Comparison of ENCODE assay signal across 1 cellular context in the genomic region with DNA sequence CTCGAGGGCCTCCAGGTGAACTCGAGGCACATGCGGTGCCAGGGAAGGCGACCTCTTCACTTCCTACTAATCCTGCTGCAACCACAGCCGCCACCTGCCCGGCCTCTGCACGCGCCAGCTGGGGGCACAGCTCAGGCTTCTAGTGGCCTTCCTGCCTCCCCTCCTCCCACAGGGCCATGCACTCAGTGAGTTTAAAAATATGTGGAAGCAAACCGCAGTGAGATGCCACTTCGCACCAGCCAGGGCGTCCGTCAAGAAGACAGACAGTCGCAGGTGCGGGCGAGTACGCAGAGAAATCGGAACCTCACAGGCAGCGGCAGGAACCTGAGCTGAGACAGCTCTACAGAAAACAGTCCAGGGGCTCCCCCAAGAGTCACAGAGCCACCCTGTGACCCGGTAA.
TF ChIP-seq lines count a peak whose summit lies in the region.

No MANE protein-coding gene starts in this region.

TF ChIP-seq in K562, 482 proteins besides CTCF, POLR2A, EP300 and RAD21:
- TF ChIP-seq POLR2G (IDR thresholded peaks at IDR 0.05; ENCODE audit: low read depth, low read length), result 0 out of 2 replicates have a peak, but pooled peaks have one; percentile 20
- no peak for TF ChIP-seq E2F8 (IDR thresholded peaks at IDR 0.05; ENCODE audit: low read depth, partially characterized antibody)
